In the genomic region with DNA sequence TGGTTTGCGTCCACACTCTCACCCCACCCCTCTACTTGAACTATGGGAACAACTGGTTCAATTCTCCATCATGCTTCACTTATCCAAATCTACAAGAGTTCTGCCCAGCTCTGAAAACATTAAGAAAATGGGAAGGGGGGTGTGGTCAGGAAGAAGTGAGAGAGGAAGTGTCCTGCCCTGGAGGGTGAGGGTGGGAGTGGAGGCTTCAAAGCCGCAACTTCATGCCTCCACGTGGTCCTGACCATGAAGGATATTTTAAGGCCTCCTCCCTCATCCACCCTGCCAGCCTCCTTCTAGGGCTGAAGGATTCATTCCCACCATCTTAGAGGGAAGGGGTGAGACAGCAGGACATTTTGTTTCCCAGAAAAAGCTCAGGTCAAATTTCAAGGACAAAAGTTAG, we compare ENCODE assay signal across 1 cellular context.
TF ChIP-seq lines count a peak whose summit lies in the region.

No MANE protein-coding gene starts in this region.

TF ChIP-seq in SK-N-SH, 30 proteins besides CTCF, POLR2A, EP300 and RAD21 (continued from another document):
- TF ChIP-seq, protein P1, sequence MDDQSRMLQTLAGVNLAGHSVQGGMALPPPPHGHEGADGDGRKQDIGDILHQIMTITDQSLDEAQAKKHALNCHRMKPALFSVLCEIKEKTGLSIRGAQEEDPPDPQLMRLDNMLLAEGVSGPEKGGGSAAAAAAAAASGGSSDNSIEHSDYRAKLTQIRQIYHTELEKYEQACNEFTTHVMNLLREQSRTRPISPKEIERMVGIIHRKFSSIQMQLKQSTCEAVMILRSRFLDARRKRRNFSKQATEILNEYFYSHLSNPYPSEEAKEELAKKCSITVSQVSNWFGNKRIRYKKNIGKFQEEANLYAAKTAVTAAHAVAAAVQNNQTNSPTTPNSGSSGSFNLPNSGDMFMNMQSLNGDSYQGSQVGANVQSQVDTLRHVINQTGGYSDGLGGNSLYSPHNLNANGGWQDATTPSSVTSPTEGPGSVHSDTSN (IDR thresholded peaks at IDR 0.05), result no peak
- no peak for TF ChIP-seq SIN3A (IDR thresholded peaks at IDR 0.05; ENCODE audit: borderline replicate concordance, low read depth, low read length)
